ENCODE assay signal across 10 cellular contexts in genomic region chr6:169427856-169428255, GRCh38.
DNase-seq lines count a peak whose midpoint lies in the region; ATAC-seq, FAIRE-seq and TF ChIP-seq lines count a peak whose summit lies in the region.
"Had no signal": no experiment of that assay in that cellular context is flagged by ENCODE, and none has a peak within 500 bp of the region (broad histone marks: within the 10 kb centered on the region; RNA-seq: fewer than 3 reads in every experiment).

No MANE protein-coding gene starts in this region.

- no peaks in the 10 kb centered on the region for H3K36me3 ChIP-seq in IMR-90 (ENCODE audit: control insufficient read depth, insufficient read depth, low read length)
- peaks cover 0 to 3% (median 0%) of the 10 kb centered on the region in 4 experiments; a peak in 1 of 8 replicates for H3K36me3 ChIP-seq in H1 (ENCODE audit: control insufficient read depth in 2 of 4, insufficient read depth in 4 of 4, low read length in 3 of 4)
- H3K36me3 ChIP-seq in mesenchymal stem cell (ENCODE audit: control insufficient read depth in 1 of 2, insufficient read depth in 2 of 2, low read depth in 1 of 2, low read length in 2 of 2) = no peaks in the 10 kb centered on the region
- H3K36me3 ChIP-seq in tibial nerve = peaks cover 0 to 22% (median 0%) of the 10 kb centered on the region in 3 donors
- H3K36me3 ChIP-seq in CD8-positive, alpha-beta memory T cell (ENCODE audit: insufficient read depth, low read length) = no peaks in the 10 kb centered on the region

- no peaks in the 10 kb centered on the region for H3K79me2 ChIP-seq in H1 (ENCODE audit: control insufficient read depth in 1 of 2, insufficient read depth in 2 of 2, low read length in 2 of 2)

- H3K4me1 Mint-ChIP-seq in CD8-positive, alpha-beta memory T cell = no peaks in the 10 kb centered on the region

- TF ChIP-seq EP300 in H1 (IDR thresholded peaks at IDR 0.05; ENCODE audit: borderline replicate concordance in 1 of 2, low read depth in 2 of 2, low read length in 2 of 2) = no peak
- peak in 1 of 2 donors; percentile 85 for TF ChIP-seq EP300 in tibial nerve (IDR thresholded peaks at IDR 0.05)

- H3K4ac ChIP-seq in IMR-90 (ENCODE audit: low read depth, low read length) = peak overlapping the region; percentile 82
- H3K4ac ChIP-seq in H1 (replicated peaks; ENCODE audit: insufficient read length, low read depth, low read length) = no peak overlapping the region
- H3K4ac ChIP-seq in mesenchymal stem cell (ENCODE audit: low read depth in 1 of 2, low read length in 2 of 2) = no peak overlapping the region

- H2AK9ac ChIP-seq in IMR-90 (replicated peaks; ENCODE audit: low read depth, low read length, poor library complexity) = no peak overlapping the region

- 20% methylated on average over 1 of the region's 11 CpGs; no CpG with 5 or more reads in 1 of the 2 experiments for WGBS in IMR-90 (ENCODE audit: extremely low coverage in 2 of 2, insufficient read length in 1 of 2), 2 experiments
- 44% methylated on average over 9 of the region's 11 CpGs; no CpG with 5 or more reads in 1 of the 2 experiments for WGBS in H1 (ENCODE audit: extremely low coverage in 1 of 2, insufficient coverage in 1 of 2, insufficient read length in 1 of 2, insufficient replicate concordance in 2 of 2, low coverage in 1 of 2, low lambda C conversion rate in 2 of 2, missing lambda C conversion rate in 1 of 2), 2 experiments
- WGBS in mesenchymal stem cell = 0% methylated on average over 5 of the region's 11 CpGs
- WGBS in tibial nerve, 2 donors = 10 to 15% methylated on average over 11 of the region's 11 CpGs

- H3K4me3 ChIP-seq in IMR-90 (ENCODE audit: insufficient read depth, low read depth, low read length) = peak overlapping the region; percentile 16; the same call in 1 of the 2 replicates
- H3K4me3 ChIP-seq in H1 (ENCODE audit: extremely low read depth in 1 of 4, insufficient read depth in 2 of 4, low read depth in 3 of 4, low read length in 4 of 4) = peak overlapping the region in 1 of 4 experiments; percentile 9; a peak in 1 of 8 replicates
- H3K4me3 ChIP-seq in mesenchymal stem cell (ENCODE audit: insufficient read depth in 1 of 2, low read depth in 1 of 2, low read length in 2 of 2) = peak overlapping the region in 1 of 2 experiments; percentile 51
- H3K4me3 ChIP-seq in tibial nerve = peak overlapping the region in 1 of 4 donors; percentile 16
- no peak overlapping the region for H3K4me3 ChIP-seq in CD8-positive, alpha-beta memory T cell (ENCODE audit: low read length)
- H3K4me3 ChIP-seq: GM12878 had no signal

- H2BK5ac ChIP-seq in IMR-90 (ENCODE audit: low read depth, low read length, poor library complexity, severe bottlenecking) (peak overlapping the region; percentile 80), H1 (ENCODE audit: low read depth, low read length) (no peak overlapping the region), mesenchymal stem cell (ENCODE audit: low read depth, low read length, poor library complexity, severe bottlenecking) (peak overlapping the region; percentile 53)

- peak overlapping the region; percentile 79 to 96 for H4K8ac ChIP-seq in IMR-90 (ENCODE audit: low read depth in 2 of 2, low read length in 2 of 2)
- no peak overlapping the region for H4K8ac ChIP-seq in H1 (ENCODE audit: extremely low read depth, insufficient read depth, low read length)
- H4K8ac ChIP-seq in mesenchymal stem cell (ENCODE audit: low read length) = no peak overlapping the region

- no peak overlapping the region for H3K27ac Mint-ChIP-seq in CD8-positive, alpha-beta memory T cell

- H2AFZ ChIP-seq in IMR-90 (replicated peaks; ENCODE audit: low read length, poor library complexity) = peak overlapping the region; percentile 71
- peak overlapping the region; percentile 33; the same call in 1 of the 2 replicates for H2AFZ ChIP-seq in H1 (ENCODE audit: low read length)
- H2AFZ ChIP-seq in mesenchymal stem cell (ENCODE audit: low read depth, low read length) = no peak overlapping the region

- H2AK5ac ChIP-seq in IMR-90 (ENCODE audit: low read depth, low read length) (no peak overlapping the region), H1 (ENCODE audit: low read depth, low read length) (no peak overlapping the region), mesenchymal stem cell (ENCODE audit: low read length, severe bottlenecking) (no peak overlapping the region)

- intact Hi-C loops in IMR-90 (cut with micrococcal nuclease) = no loop called here

- H3K27ac ChIP-seq in IMR-90 (ENCODE audit: insufficient read depth, low read length) (peak overlapping the region; percentile 95), H1 (ENCODE audit: low read depth, low read length) (no peak overlapping the region), mesenchymal stem cell (ENCODE audit: low read length, poor library complexity, severe bottlenecking) (peak overlapping the region; percentile 91), tibial nerve (peak overlapping the region; percentile 64 to 92 (median 84))
- H3K27ac ChIP-seq in CD8-positive, alpha-beta memory T cell (ENCODE audit: low read depth, low read length) = no peak overlapping the region

- peak; percentile 89 for ATAC-seq in IMR-90 (ENCODE audit: low read depth)
- ATAC-seq in activated CD4-positive, CD25-positive, alpha-beta regulatory T cell treated with anti-CD3 and anti-CD28 coated beads, Interleukin-2, amount 50 U/mL, for 24 hours = no peak
- ATAC-seq: GM12878 had no signal

- DNase-seq in IMR-90 = peak; percentile 80
- no peak for DNase-seq in H1 (ENCODE audit: low read depth in 1 of 2, low spot score in 2 of 2)
- peak; percentile 78 for DNase-seq in mesenchymal stem cell
- peak in 1 of 2 donors; percentile 59 for DNase-seq in tibial nerve (ENCODE audit: low spot score in 2 of 2)
- no peak for DNase-seq in CD8-positive, alpha-beta memory T cell
- no peak for DNase-seq in Kasumi-1 (lab: John Stamatoyannopoulos, UW)
- no peak for DNase-seq in medulla oblongata (ENCODE audit: extremely low spot score)

- peak overlapping the region; percentile 66 for H3K9ac ChIP-seq in IMR-90 (ENCODE audit: low read depth, low read length)
- H3K9ac ChIP-seq in H1 (replicated peaks in 1 of 4; ENCODE audit: extremely low read depth in 1 of 4, low read depth in 3 of 4, low read length in 3 of 4) = no peak overlapping the region
- H3K9ac ChIP-seq in mesenchymal stem cell (ENCODE audit: low read length) = peak overlapping the region; percentile 90

- H3K56ac ChIP-seq in IMR-90 (ENCODE audit: extremely low read depth, insufficient read depth, low read length) (peak overlapping the region; percentile 72), H1 (replicated peaks; ENCODE audit: insufficient read length, low read depth, low read length) (no peak overlapping the region)

- H4K91ac ChIP-seq in IMR-90 (ENCODE audit: insufficient read depth, low read depth, low read length) (peak overlapping the region; percentile 88), H1 (replicated peaks; ENCODE audit: insufficient read length, low read length) (no peak overlapping the region), mesenchymal stem cell (ENCODE audit: low read length) (no peak overlapping the region)

- peaks cover 6% of the 10 kb centered on the region for H3K9me3 ChIP-seq in IMR-90 (ENCODE audit: control insufficient read depth, insufficient read depth, low read length)
- peaks cover 15 to 33% of the 10 kb centered on the region in 2 experiments; a peak in 3 of 4 replicates for H3K9me3 ChIP-seq in H1 (ENCODE audit: insufficient read depth in 2 of 2, low read depth in 1 of 2, low read length in 1 of 2)
- peaks cover 12% of the 10 kb centered on the region for H3K9me3 ChIP-seq in mesenchymal stem cell (ENCODE audit: control insufficient read depth, low read length)
- H3K9me3 ChIP-seq in tibial nerve = peaks cover 0 to 30% (median 9%) of the 10 kb centered on the region in 4 donors
- H3K9me3 ChIP-seq in CD8-positive, alpha-beta memory T cell (ENCODE audit: low read length) = no peaks in the 10 kb centered on the region

- H3K14ac ChIP-seq in IMR-90 (replicated peaks; ENCODE audit: low read depth, low read length) (peak overlapping the region; percentile 66; the same call in 1 of the 2 replicates), H1 (ENCODE audit: insufficient read length) (no peak overlapping the region), mesenchymal stem cell (ENCODE audit: low read length in 2 of 2) (no peak overlapping the region)

- no peaks in the 10 kb centered on the region for H3K23me2 ChIP-seq in H1 (ENCODE audit: low read depth, low read length)

- in situ Hi-C loops in IMR-90 (cut with MboI; ENCODE audit: low sequenced_read_pairs) = no loop called here

- peak overlapping the region; percentile 90 for H2BK20ac ChIP-seq in IMR-90 (ENCODE audit: low read depth, low read length)
- no peak overlapping the region for H2BK20ac ChIP-seq in H1 (ENCODE audit: low read length)

- H4K20me1 ChIP-seq in IMR-90 (ENCODE audit: insufficient read depth, low read length) (no peaks in the 10 kb centered on the region), H1 (replicated peaks in 1 of 2; ENCODE audit: control insufficient read depth in 1 of 2, insufficient read depth in 2 of 2, low read length in 2 of 2) (no peaks in the 10 kb centered on the region)

- H3K23ac ChIP-seq in IMR-90 (ENCODE audit: low read depth, low read length) = peak overlapping the region; percentile 55; the same call in 1 of the 2 replicates
- no peak overlapping the region for H3K23ac ChIP-seq in H1 (ENCODE audit: insufficient read length)
- no peak overlapping the region for H3K23ac ChIP-seq in mesenchymal stem cell (ENCODE audit: low read length in 2 of 2)

- H3K4me3 Mint-ChIP-seq in CD8-positive, alpha-beta memory T cell = no peak overlapping the region

- peaks cover 3% of the 10 kb centered on the region; the same call in 1 of the 2 replicates for H3K9me1 ChIP-seq in IMR-90 (ENCODE audit: insufficient read depth, low read length)

- H3K79me1 ChIP-seq in IMR-90 (ENCODE audit: low read depth in 1 of 2, low read length in 2 of 2) = no peaks in the 10 kb centered on the region
- H3K79me1 ChIP-seq in H1 (ENCODE audit: low read depth, low read length) = no peaks in the 10 kb centered on the region
- H3K79me1 ChIP-seq in mesenchymal stem cell (replicated peaks; ENCODE audit: low read length, poor library complexity, severe bottlenecking) = no peaks in the 10 kb centered on the region

- H3K4me1 ChIP-seq in IMR-90 (ENCODE audit: control insufficient read depth, insufficient read depth, low read length) = peaks cover 15% of the 10 kb centered on the region
- peaks cover 0 to 15% (median 5%) of the 10 kb centered on the region in 4 experiments; a peak in 6 of 7 replicates for H3K4me1 ChIP-seq in H1 (replicated peaks in 1 of 4; ENCODE audit: control insufficient read depth in 3 of 4, insufficient read depth in 4 of 4, low read length in 3 of 4)
- peaks cover 18% of the 10 kb centered on the region for H3K4me1 ChIP-seq in mesenchymal stem cell (ENCODE audit: control insufficient read depth, insufficient read depth, low read depth, low read length)
- H3K4me1 ChIP-seq in tibial nerve = peaks cover 0 to 39% (median 18%) of the 10 kb centered on the region in 4 donors
- H3K4me1 ChIP-seq in CD8-positive, alpha-beta memory T cell (ENCODE audit: insufficient read depth, low read length) = no peaks in the 10 kb centered on the region

- no peak for FAIRE-seq in H1 (lab: Jason Lieb, UNC)
- FAIRE-seq: GM12878, keratinocyte had no signal

- BruUV-seq in IMR-90 (replicated peaks; lab: Mats Ljungman, UMichigan) = no TSS peak

- H2BK120ac ChIP-seq in IMR-90 (ENCODE audit: low read depth, low read length) = peak overlapping the region; percentile 93
- no peak overlapping the region for H2BK120ac ChIP-seq in H1 (replicated peaks; ENCODE audit: low read depth, low read length)
- H2BK120ac ChIP-seq in mesenchymal stem cell (ENCODE audit: low read depth, low read length) = no peak overlapping the region

- no peak overlapping the region for H2BK12ac ChIP-seq in H1 (ENCODE audit: low read depth, low read length)
- H2BK12ac ChIP-seq in mesenchymal stem cell (ENCODE audit: low read length in 2 of 2) = no peak overlapping the region

- TF ChIP-seq POLR2A in IMR-90 (IDR thresholded peaks at IDR 0.05; ENCODE audit: low read depth, low read length) = no peak
- no peak for TF ChIP-seq POLR2A in H1 (IDR thresholded peaks at IDR 0.05; ENCODE audit: control extremely low read depth in 1 of 2, low read depth in 2 of 2, low read length in 2 of 2)
- TF ChIP-seq POLR2A in tibial nerve (IDR thresholded peaks at IDR 0.05) = peak in 1 of 2 donors; percentile 31

- H4K5ac ChIP-seq in IMR-90 (ENCODE audit: low read depth, low read length) (peak overlapping the region; percentile 93), H1 (ENCODE audit: insufficient read length, low read depth, low read length) (no peak overlapping the region)

- no peaks in the 10 kb centered on the region for H3K27me3 ChIP-seq in IMR-90 (ENCODE audit: control insufficient read depth, insufficient read depth, low read length)
- H3K27me3 ChIP-seq in H1 (replicated peaks in 1 of 4; ENCODE audit: control insufficient read depth in 3 of 4, extremely low read depth in 1 of 4, insufficient read depth in 3 of 4, low read length in 3 of 4) = peaks cover 0 to 4% (median 1%) of the 10 kb centered on the region in 4 experiments; a peak in 4 of 7 replicates
- no peaks in the 10 kb centered on the region for H3K27me3 ChIP-seq in mesenchymal stem cell (ENCODE audit: control insufficient read depth in 1 of 2, insufficient read depth in 1 of 2, low read length in 2 of 2)
- no peaks in the 10 kb centered on the region for H3K27me3 ChIP-seq in tibial nerve
- H3K27me3 ChIP-seq in CD8-positive, alpha-beta memory T cell (ENCODE audit: insufficient read depth, low read length, poor library complexity, severe bottlenecking) = no peaks in the 10 kb centered on the region

- H3K18ac ChIP-seq in IMR-90 (ENCODE audit: low read depth, low read length) (peak overlapping the region; percentile 98), H1 (ENCODE audit: extremely low read depth, low read length) (no peak overlapping the region; the same call in 1 of the 2 replicates), mesenchymal stem cell (ENCODE audit: low read depth in 1 of 2, low read length in 2 of 2) (no peak overlapping the region)

- dilution Hi-C loops in IMR-90 (cut with HindIII; ENCODE audit: low sequenced_read_pairs, unreplicated experiment) = no loop called here

- peaks cover 0 to 3% of the 10 kb centered on the region in 2 donors for H3K27me3 Mint-ChIP-seq in CD8-positive, alpha-beta memory T cell

- POLR2A ChIA-PET in IMR-90 (lab: Charles Lee; ENCODE audit: unreplicated experiment) (interaction anchor here (0.6 kb wide), 1 partner anchor 258 kb away, joined by 4 read pairs; no protein-coding TSS in a partner anchor), H1 (lab: Charles Lee; ENCODE audit: partially characterized antibody) (no interaction called here)
- POLR2A ChIA-PET in CD8-positive, alpha-beta memory T cell (lab: Charles Lee) = no interaction called here

- TF ChIP-seq CTCF in IMR-90 (conservative IDR thresholded peaks at IDR 0.05; ENCODE audit: low read depth, low read length) (no peak), H1 (IDR thresholded peaks at IDR 0.05; ENCODE audit: control extremely low read depth in 1 of 3, insufficient read depth in 1 of 3, low read depth in 1 of 3, low read length in 3 of 3) (no peak), tibial nerve (IDR thresholded peaks at IDR 0.05) (no peak)

- H3K36me3 Mint-ChIP-seq in CD8-positive, alpha-beta memory T cell = peaks cover 0 to 4% (median 0%) of the 10 kb centered on the region in 3 donors

- H3K4me2 ChIP-seq in IMR-90 (ENCODE audit: low read depth, low read length) (peak overlapping the region; percentile 89), H1 (ENCODE audit: insufficient read depth in 1 of 2, low read depth in 2 of 2, low read length in 2 of 2) (peak overlapping the region; percentile 8 to 53; a peak in 1 of 4 replicates), mesenchymal stem cell (ENCODE audit: low read length, poor library complexity, severe bottlenecking) (peak overlapping the region; percentile 64)

- CTCF ChIA-PET in IMR-90 (lab: Yijun Ruan, JAX) = interaction anchor here (0.6 kb wide), 1 partner anchor 16 kb away, joined by 5 read pairs; no protein-coding TSS in a partner anchor
- CTCF ChIA-PET in H1 (lab: Charles Lee; ENCODE audit: partially characterized antibody) = interaction anchor here (0.6 kb wide), 1 partner anchor 290 kb away, joined by 4 read pairs; no protein-coding TSS in a partner anchor
- CTCF ChIA-PET in CD8-positive, alpha-beta memory T cell (lab: Charles Lee) = no interaction called here

- TF ChIP-seq RAD21 in IMR-90 (IDR thresholded peaks at IDR 0.05; ENCODE audit: low read length) (no peak), H1 (IDR thresholded peaks at IDR 0.05 in 1 of 2, conservative IDR thresholded peaks at IDR 0.05 in 1 of 2; ENCODE audit: low read depth in 2 of 2, low read length in 2 of 2) (no peak)

- H3K9me3 Mint-ChIP-seq in CD8-positive, alpha-beta memory T cell = peaks cover 20 to 32% (median 23%) of the 10 kb centered on the region in 5 donors

- H2BK15ac ChIP-seq in IMR-90 (ENCODE audit: low read depth, low read length) (no peak overlapping the region; the same call in 1 of the 3 replicates), H1 (ENCODE audit: low read length) (no peak overlapping the region), mesenchymal stem cell (ENCODE audit: low read depth, poor library complexity, severe bottlenecking) (no peak overlapping the region)

Comparison
In these comparisons a context has a peak if more than half of its experiments do, and no peak if none do; other contexts are left out.
1. DNase-seq: peak in IMR-90 (single experiment) and mesenchymal stem cell (single experiment); none in H1 (0 of 2), CD8-positive, alpha-beta memory T cell (0 of 5), Kasumi-1 (0 of 2) and medulla oblongata (single experiment).
2. H3K27ac ChIP-seq: peak in IMR-90 (single experiment), mesenchymal stem cell (single experiment) and tibial nerve (4 of 4); none in H1 (single experiment) and CD8-positive, alpha-beta memory T cell (single experiment).
3. H3K4me2 ChIP-seq: peak in every context shown above with its lines; median percentile 89 in IMR-90; 64 in mesenchymal stem cell; 30 in H1.
4. H3K9ac ChIP-seq: peak in IMR-90 (single experiment) and mesenchymal stem cell (single experiment); none in H1 (0 of 4).
5. H4K8ac ChIP-seq: peak in IMR-90 (2 of 2); none in H1 (single experiment) and mesenchymal stem cell (single experiment).